In genomic region chr4:184446132-184446531, GRCh38 we compare ENCODE assay signal across 1 cellular context.
TF ChIP-seq lines count a peak whose summit lies in the region.

No MANE protein-coding gene starts in this region.

TF ChIP-seq in GM23338, 12 proteins besides CTCF, POLR2A, EP300 and RAD21 (continued from another document):
- TF ChIP-seq ZNF462 (CRISPR knock-in tag; IDR thresholded peaks at IDR 0.05), result no peak
- no peak for TF ChIP-seq STAT1 (IDR thresholded peaks at IDR 0.05; ENCODE audit: unreplicated experiment)
- TF ChIP-seq ETS1 (IDR thresholded peaks at IDR 0.05), result no peak
- no peak for TF ChIP-seq EZH2 (IDR thresholded peaks at IDR 0.05; ENCODE audit: low read depth, unreplicated experiment)
- no peak for TF ChIP-seq ZNF331 (CRISPR knock-in tag; IDR thresholded peaks at IDR 0.05; ENCODE audit: low read depth)
TF ChIP-seq in GM23338: peak in this region for 0.
